1 cellular context compared by ENCODE assay signal in the genomic region with DNA sequence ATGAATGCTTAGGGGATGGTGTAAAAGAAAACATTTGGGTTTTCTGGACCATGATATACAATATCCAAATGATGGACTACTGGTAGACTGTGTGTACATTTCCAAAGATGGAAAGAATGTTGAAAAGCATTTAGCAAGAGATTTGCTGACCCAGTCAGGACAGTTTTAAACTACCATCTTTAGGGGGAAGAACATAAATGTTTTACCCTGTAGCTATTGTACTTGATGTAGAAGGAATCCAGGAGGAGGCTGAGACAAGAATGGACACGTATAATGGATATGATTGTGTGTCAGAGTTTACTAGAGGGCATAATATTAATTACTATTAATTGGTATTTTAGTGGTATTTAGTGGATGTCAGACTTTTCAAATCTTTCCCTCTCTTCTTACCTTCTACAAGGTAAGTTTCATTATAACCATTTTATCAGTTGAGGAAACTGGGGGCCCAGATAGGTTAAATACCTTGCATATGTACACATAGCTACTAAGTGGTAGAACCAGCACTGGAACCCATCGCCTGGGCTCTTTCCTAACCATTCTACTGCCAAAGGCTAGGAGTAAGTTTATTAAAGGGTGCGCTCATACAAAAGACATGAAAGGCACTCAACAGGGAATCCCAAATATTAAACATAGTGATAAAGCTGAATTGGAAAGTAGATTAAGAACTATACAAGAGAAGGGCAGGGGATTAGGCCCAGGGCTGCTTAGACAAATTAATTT.
TF ChIP-seq lines count a peak whose summit lies in the region.

No MANE protein-coding gene starts in this region.

TF ChIP-seq in IMR-90, 13 proteins besides CTCF, POLR2A, EP300 and RAD21 (continued from another document):
- no peak for TF ChIP-seq ELK1 (IDR thresholded peaks at IDR 0.05; ENCODE audit: borderline replicate concordance, low read depth, low read length)
TF ChIP-seq in IMR-90: peak in this region for 0.
